18 cellular contexts compared by ENCODE assay signal in the genomic region with DNA sequence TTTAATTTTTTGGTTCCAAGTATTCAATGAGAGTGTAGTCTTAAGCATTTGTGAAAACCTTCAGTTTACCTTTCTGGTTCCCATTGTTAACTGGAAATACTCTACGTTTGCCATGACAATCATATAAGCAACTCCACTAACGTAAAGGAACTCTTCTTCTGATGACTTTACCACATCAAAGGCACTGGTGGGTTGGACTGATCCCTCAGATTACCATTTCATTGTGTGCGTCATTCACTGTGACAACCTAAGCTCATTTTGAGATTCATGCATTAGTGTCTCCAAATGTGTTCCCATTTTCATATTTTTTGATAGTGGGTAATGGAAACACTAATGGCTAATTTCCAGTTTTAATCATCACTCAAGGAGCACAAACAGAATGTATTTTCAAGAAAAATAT.
"Had no signal": no experiment of that assay in that cellular context is flagged by ENCODE, and none has a peak within 500 bp of the region (broad histone marks: within the 10 kb centered on the region; RNA-seq: fewer than 3 reads in every experiment).

No MANE protein-coding gene starts in this region.

- DNase-seq: activated CD4-positive, CD25-positive, alpha-beta regulatory T cell; activated CD8-positive, alpha-beta memory T cell treated with anti-CD3 and anti-CD28 coated beads for 24 hours; activated effector memory CD4-positive, alpha-beta T cell treated with Interleukin-2 at 50 U/mL for 16 hours; effector CD8-positive, alpha-beta T cell; gastrocnemius medialis; head of caudate nucleus; pancreas; right lobe of liver; SK-N-SH; small intestine; stimulated activated naive CD4-positive, alpha-beta T cell; T-cell; T-helper 9 cell had no signal

- H3K36me3 Mint-ChIP-seq: activated naive CD4-positive, alpha-beta T cell treated with anti-CD3 and anti-CD28 coated beads, Interleukin-2, amount 50 U/mL, for 24 hours; mesothelial cell of epicardium; natural killer cell treated with Interleukin-12 subunit alpha and Interleukin-12 subunit beta and Interleukin-15 and Interleukin-18, amount 100 ng/mL, for 72 hours; T-cell had no signal

- H3K4me1 Mint-ChIP-seq: activated naive CD4-positive, alpha-beta T cell treated with anti-CD3 and anti-CD28 coated beads, Interleukin-2, amount 50 U/mL, for 24 hours; T-cell had no signal

- H3K27me3 Mint-ChIP-seq: activated naive CD4-positive, alpha-beta T cell treated with anti-CD3 and anti-CD28 coated beads, Interleukin-2, amount 50 U/mL, for 24 hours had no signal

- H3K27ac Mint-ChIP-seq: activated naive CD4-positive, alpha-beta T cell treated with anti-CD3 and anti-CD28 coated beads, Interleukin-2, amount 50 U/mL, for 24 hours; dendritic cell treated with granulocyte-macrophage colony-stimulating factor and Interleukin-4, amounts not matched to agents 40 ng/mL and 50 ng/mL, for 4 days; mesothelial cell of epicardium; natural killer cell treated with Interleukin-12 subunit alpha and Interleukin-12 subunit beta and Interleukin-15 and Interleukin-18, amount 100 ng/mL, for 72 hours; T-cell had no signal

- H3K9me3 Mint-ChIP-seq: dendritic cell treated with granulocyte-macrophage colony-stimulating factor and Interleukin-4, amounts not matched to agents 40 ng/mL and 50 ng/mL, for 4 days; mesothelial cell of epicardium; natural killer cell treated with Interleukin-12 subunit alpha and Interleukin-12 subunit beta and Interleukin-15 and Interleukin-18, amount 100 ng/mL, for 72 hours; T-cell had no signal

- H3K4me3 Mint-ChIP-seq: activated naive CD4-positive, alpha-beta T cell treated with anti-CD3 and anti-CD28 coated beads, Interleukin-2, amount 50 U/mL, for 24 hours; dendritic cell treated with granulocyte-macrophage colony-stimulating factor and Interleukin-4, amounts not matched to agents 40 ng/mL and 50 ng/mL, for 4 days; mesothelial cell of epicardium; natural killer cell treated with Interleukin-12 subunit alpha and Interleukin-12 subunit beta and Interleukin-15 and Interleukin-18, amount 100 ng/mL, for 72 hours; T-cell had no signal

- ATAC-seq: esophagus mucosa; gastrocnemius medialis; natural killer cell treated with Interleukin-12 subunit alpha and Interleukin-12 subunit beta and Interleukin-15 and Interleukin-18, amount 100 ng/mL, for 72 hours; pancreas; right lobe of liver had no signal
